Comparison of ENCODE assay signal across 11 cellular contexts in the genomic region with DNA sequence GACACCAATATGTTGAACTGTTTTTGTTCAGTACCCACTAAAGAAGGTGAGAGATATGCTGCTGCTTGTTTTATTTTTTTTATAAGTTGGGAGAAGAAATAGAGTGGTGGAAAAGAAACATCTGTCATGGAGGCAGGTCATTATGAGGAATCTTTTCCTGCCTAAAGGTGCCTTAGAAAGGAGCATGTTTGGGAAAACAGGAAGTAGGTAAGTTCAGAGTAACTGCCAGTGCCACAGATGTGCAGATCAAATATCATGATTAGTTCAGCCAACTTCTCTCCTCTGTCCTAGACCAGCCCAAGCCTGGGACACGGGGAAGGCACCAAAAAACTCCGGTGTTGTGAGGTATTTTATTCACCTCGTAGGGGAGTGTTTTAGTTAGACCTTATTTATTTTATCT.
"Had no signal": no experiment of that assay in that cellular context is flagged by ENCODE, and none has a peak within 500 bp of the region (broad histone marks: within the 10 kb centered on the region; RNA-seq: fewer than 3 reads in every experiment).

No MANE protein-coding gene starts in this region.

- H3K27me3 Mint-ChIP-seq: activated CD4-positive, alpha-beta memory T cell treated with anti-CD3 and anti-CD28 coated beads for 36 hours had no signal

- DNase-seq: activated CD4-positive, alpha-beta memory T cell treated with anti-CD3 and anti-CD28 coated beads for 36 hours; activated CD8-positive, alpha-beta memory T cell treated with anti-CD3 and anti-CD28 coated beads, Interleukin-2, amount 50 U/mL, for 4 hours; activated naive CD4-positive, alpha-beta T cell; activated T-cell treated with anti-CD3 and anti-CD28 coated beads, Interleukin-2, amount 50 U/mL, for 72 hours; caudate nucleus; colonic mucosa; heart right ventricle; mesendoderm; ovary; T-helper 2 cell had no signal

- H3K4me3 Mint-ChIP-seq: activated CD4-positive, alpha-beta memory T cell treated with anti-CD3 and anti-CD28 coated beads for 36 hours; activated T-cell treated with anti-CD3 and anti-CD28 coated beads, Interleukin-2, amount 50 U/mL, for 72 hours had no signal

- H3K4me3 ChIP-seq: colonic mucosa, heart right ventricle, left lung, ovary had no signal

- H3K27ac Mint-ChIP-seq: activated CD4-positive, alpha-beta memory T cell treated with anti-CD3 and anti-CD28 coated beads for 36 hours; activated T-cell treated with anti-CD3 and anti-CD28 coated beads, Interleukin-2, amount 50 U/mL, for 72 hours had no signal

- ATAC-seq: activated T-cell treated with anti-CD3 and anti-CD28 coated beads, Interleukin-2, amount 50 U/mL, for 72 hours; heart right ventricle; left lung had no signal

- H3K9me3 Mint-ChIP-seq: activated CD4-positive, alpha-beta memory T cell treated with anti-CD3 and anti-CD28 coated beads for 36 hours had no signal
